ENCODE assay signal across 1 cellular context in the genomic region with DNA sequence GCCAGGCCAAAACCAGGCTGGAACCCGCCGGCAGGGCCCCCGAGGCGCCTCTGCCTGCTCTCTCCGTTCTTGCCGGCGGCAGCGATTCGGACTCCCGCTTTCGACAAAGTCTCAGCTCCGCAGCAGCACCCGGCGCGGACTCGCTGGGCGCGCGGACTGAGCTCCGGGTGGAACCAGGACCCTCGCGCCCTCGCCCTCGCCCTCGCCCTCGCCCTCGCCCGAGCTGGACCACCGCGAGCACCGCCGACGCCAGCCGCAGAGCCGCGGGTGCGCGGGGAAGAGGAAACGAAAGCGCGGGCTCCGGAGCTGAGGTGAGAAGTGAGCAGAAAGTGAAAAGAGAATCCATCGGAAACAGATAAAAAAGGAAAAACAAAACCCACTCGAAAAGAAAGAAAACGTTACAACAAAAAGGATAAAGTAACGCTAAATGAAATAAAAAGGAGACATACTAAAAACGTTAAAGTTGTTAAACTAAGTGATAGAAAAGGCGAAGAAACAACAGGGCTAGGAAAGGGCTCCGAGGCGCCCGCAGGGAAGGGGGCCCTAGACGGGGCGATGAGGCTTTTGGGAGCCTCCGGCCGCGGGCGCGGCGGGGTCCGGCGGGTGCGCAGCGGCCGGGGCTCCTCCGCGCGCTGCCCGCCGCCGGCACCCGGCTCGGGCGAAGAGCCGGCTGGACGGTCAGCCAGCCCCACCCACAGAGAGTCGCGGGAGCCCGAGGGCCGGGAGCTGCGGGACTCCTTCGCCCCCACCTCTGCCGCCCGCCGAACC.
A peak's percentile ranks its signal among the peaks of the same experiment; 100 is the strongest.
TF ChIP-seq lines count a peak whose summit lies in the region.

No MANE protein-coding gene starts in this region.

TF ChIP-seq in H1, 55 proteins besides CTCF, POLR2A, EP300 and RAD21 (continued from another document):
- TF ChIP-seq, protein P1, sequence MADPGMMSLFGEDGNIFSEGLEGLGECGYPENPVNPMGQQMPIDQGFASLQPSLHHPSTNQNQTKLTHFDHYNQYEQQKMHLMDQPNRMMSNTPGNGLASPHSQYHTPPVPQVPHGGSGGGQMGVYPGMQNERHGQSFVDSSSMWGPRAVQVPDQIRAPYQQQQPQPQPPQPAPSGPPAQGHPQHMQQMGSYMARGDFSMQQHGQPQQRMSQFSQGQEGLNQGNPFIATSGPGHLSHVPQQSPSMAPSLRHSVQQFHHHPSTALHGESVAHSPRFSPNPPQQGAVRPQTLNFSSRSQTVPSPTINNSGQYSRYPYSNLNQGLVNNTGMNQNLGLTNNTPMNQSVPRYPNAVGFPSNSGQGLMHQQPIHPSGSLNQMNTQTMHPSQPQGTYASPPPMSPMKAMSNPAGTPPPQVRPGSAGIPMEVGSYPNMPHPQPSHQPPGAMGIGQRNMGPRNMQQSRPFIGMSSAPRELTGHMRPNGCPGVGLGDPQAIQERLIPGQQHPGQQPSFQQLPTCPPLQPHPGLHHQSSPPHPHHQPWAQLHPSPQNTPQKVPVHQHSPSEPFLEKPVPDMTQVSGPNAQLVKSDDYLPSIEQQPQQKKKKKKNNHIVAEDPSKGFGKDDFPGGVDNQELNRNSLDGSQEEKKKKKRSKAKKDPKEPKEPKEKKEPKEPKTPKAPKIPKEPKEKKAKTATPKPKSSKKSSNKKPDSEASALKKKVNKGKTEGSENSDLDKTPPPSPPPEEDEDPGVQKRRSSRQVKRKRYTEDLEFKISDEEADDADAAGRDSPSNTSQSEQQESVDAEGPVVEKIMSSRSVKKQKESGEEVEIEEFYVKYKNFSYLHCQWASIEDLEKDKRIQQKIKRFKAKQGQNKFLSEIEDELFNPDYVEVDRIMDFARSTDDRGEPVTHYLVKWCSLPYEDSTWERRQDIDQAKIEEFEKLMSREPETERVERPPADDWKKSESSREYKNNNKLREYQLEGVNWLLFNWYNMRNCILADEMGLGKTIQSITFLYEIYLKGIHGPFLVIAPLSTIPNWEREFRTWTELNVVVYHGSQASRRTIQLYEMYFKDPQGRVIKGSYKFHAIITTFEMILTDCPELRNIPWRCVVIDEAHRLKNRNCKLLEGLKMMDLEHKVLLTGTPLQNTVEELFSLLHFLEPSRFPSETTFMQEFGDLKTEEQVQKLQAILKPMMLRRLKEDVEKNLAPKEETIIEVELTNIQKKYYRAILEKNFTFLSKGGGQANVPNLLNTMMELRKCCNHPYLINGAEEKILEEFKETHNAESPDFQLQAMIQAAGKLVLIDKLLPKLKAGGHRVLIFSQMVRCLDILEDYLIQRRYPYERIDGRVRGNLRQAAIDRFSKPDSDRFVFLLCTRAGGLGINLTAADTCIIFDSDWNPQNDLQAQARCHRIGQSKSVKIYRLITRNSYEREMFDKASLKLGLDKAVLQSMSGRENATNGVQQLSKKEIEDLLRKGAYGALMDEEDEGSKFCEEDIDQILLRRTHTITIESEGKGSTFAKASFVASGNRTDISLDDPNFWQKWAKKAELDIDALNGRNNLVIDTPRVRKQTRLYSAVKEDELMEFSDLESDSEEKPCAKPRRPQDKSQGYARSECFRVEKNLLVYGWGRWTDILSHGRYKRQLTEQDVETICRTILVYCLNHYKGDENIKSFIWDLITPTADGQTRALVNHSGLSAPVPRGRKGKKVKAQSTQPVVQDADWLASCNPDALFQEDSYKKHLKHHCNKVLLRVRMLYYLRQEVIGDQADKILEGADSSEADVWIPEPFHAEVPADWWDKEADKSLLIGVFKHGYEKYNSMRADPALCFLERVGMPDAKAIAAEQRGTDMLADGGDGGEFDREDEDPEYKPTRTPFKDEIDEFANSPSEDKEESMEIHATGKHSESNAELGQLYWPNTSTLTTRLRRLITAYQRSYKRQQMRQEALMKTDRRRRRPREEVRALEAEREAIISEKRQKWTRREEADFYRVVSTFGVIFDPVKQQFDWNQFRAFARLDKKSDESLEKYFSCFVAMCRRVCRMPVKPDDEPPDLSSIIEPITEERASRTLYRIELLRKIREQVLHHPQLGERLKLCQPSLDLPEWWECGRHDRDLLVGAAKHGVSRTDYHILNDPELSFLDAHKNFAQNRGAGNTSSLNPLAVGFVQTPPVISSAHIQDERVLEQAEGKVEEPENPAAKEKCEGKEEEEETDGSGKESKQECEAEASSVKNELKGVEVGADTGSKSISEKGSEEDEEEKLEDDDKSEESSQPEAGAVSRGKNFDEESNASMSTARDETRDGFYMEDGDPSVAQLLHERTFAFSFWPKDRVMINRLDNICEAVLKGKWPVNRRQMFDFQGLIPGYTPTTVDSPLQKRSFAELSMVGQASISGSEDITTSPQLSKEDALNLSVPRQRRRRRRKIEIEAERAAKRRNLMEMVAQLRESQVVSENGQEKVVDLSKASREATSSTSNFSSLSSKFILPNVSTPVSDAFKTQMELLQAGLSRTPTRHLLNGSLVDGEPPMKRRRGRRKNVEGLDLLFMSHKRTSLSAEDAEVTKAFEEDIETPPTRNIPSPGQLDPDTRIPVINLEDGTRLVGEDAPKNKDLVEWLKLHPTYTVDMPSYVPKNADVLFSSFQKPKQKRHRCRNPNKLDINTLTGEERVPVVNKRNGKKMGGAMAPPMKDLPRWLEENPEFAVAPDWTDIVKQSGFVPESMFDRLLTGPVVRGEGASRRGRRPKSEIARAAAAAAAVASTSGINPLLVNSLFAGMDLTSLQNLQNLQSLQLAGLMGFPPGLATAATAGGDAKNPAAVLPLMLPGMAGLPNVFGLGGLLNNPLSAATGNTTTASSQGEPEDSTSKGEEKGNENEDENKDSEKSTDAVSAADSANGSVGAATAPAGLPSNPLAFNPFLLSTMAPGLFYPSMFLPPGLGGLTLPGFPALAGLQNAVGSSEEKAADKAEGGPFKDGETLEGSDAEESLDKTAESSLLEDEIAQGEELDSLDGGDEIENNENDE (IDR thresholded peaks at IDR 0.05; ENCODE audit: insufficient replicate concordance, low read length): no peak
- TF ChIP-seq EZH2 (IDR thresholded peaks at IDR 0.05; ENCODE audit: low read depth, low read length, severe bottlenecking): peak; percentile 99
- no peak for TF ChIP-seq CREB1 (IDR thresholded peaks at IDR 0.05)
- TF ChIP-seq TAF7 (optimal IDR thresholded peaks at IDR 0.05; ENCODE audit: borderline replicate concordance, low read depth, low read length): no peak
- peak; percentile 95; the same call in 1 of the 2 replicates for TF ChIP-seq CBX8 (IDR thresholded peaks at IDR 0.05; ENCODE audit: borderline replicate concordance, low read depth, low read length)
- 0 out of 2 replicates have a peak, but pooled peaks have one; percentile 8 for TF ChIP-seq TCF12 (IDR thresholded peaks at IDR 0.05; ENCODE audit: low read depth, low read length)
- peak; percentile 94 for TF ChIP-seq SUZ12 (IDR thresholded peaks at IDR 0.05; ENCODE audit: low read length)
- peak; percentile 29 for TF ChIP-seq ASH2L (IDR thresholded peaks at IDR 0.05; ENCODE audit: low read length)
- TF ChIP-seq EGR1 (IDR thresholded peaks at IDR 0.05; ENCODE audit: borderline replicate concordance, low read depth, low read length): no peak
- TF ChIP-seq CBX5 (IDR thresholded peaks at IDR 0.05; ENCODE audit: low read depth, low read length): no peak
- TF ChIP-seq CTBP2 (IDR thresholded peaks at IDR 0.05; ENCODE audit: borderline replicate concordance, insufficient read depth, insufficient read length, low read length): peak; percentile 84
